In genomic region chr5:37945446-37945845, GRCh38 we compare ENCODE assay signal across 26 cellular contexts.
"Had no signal": no experiment of that assay in that cellular context is flagged by ENCODE, and none has a peak within 500 bp of the region (broad histone marks: within the 10 kb centered on the region; RNA-seq: fewer than 3 reads in every experiment).

No MANE protein-coding gene starts in this region.

- H3K36me3 ChIP-seq: stomach, suprapubic skin, thoracic aorta, thyroid gland, tibial artery, tibial nerve, transverse colon, upper lobe of left lung, upper lobe of right lung, uterus, vagina had no signal

- H3K9me3 ChIP-seq: stomach, suprapubic skin, testis, thoracic aorta, thyroid gland, tibial artery, tibial nerve, transverse colon, upper lobe of left lung, upper lobe of right lung, uterus, vagina had no signal

- ATAC-seq: stimulated activated effector memory CD8-positive, alpha-beta T cell treated with anti-CD3 and anti-CD28 coated beads, Interleukin-12 subunit alpha, Interleukin-12 subunit beta, amount 100 ng/mL, for 72 hours; stimulated activated memory B cell treated with anti-CD40 and anti-IgM and Interleukin-4, amounts not matched to agents 10 μg/mL and 1 μg/mL and 100 μg/mL, for 72 hours; stimulated activated naive B cell treated with anti-CD40 and anti-IgM and Interleukin-4, amounts not matched to agents 10 μg/mL and 1 μg/mL and 100 μg/mL, for 72 hours; stimulated activated naive CD8-positive, alpha-beta T cell treated with anti-CD3 and anti-CD28 coated beads, Interleukin-15, amount 100 ng/mL, for 72 hours; stimulated activated naive CD8-positive, alpha-beta T cell treated with anti-CD3 and anti-CD28 coated beads, Interleukin-15, Interleukin-2, amounts not matched to agents 100 U/mL and 50 U/mL, for 24 hours; upper lobe of right lung had no signal

- H3K4me3 ChIP-seq: stomach, suprapubic skin, testis, thoracic aorta, thyroid gland, tibial artery, tibial nerve, transverse colon, upper lobe of left lung, upper lobe of right lung, uterus, vagina had no signal

- H3K4me1 ChIP-seq: stomach, suprapubic skin, testis, thyroid gland, tibial artery, tibial nerve, transverse colon, upper lobe of left lung, upper lobe of right lung, uterus, vagina had no signal

- DNase-seq: stimulated activated CD4-positive, alpha-beta T cell treated with anti-CD3 and anti-CD28 coated beads, Interleukin-2, amount 100 ng/mL, for 48 hours; stimulated activated CD4-positive, alpha-beta T cell treated with anti-CD3 and anti-CD28 coated beads, Interleukin-4, amount 100 ng/mL, for 1 hour; stimulated activated CD4-positive, alpha-beta T cell treated with anti-CD3 and anti-CD28 coated beads, Interleukin-4, amount 100 ng/mL, for 24 hours; stimulated activated CD4-positive, alpha-beta T cell treated with anti-CD3 and anti-CD28 coated beads, Interleukin-4, amount 100 ng/mL, for 4 hours; stimulated activated CD8-positive, alpha-beta memory T cell treated with anti-CD3 and anti-CD28 coated beads, Interleukin-4, amount 100 ng/mL, for 48 hours; stimulated activated naive B cell treated with anti-CD40 and anti-IgM and Interleukin-4, amounts not matched to agents 10 μg/mL and 1 μg/mL and 100 μg/mL, for 72 hours; stimulated activated naive CD4-positive, alpha-beta T cell; stimulated activated naive CD4-positive, alpha-beta T cell treated with Interleukin-2 at 50 U/mL for 16 hours; stimulated activated naive CD8-positive, alpha-beta T cell treated with anti-CD3 and anti-CD28 coated beads, Interleukin-15, amount 100 ng/mL, for 72 hours; stimulated activated naive CD8-positive, alpha-beta T cell treated with anti-CD3 and anti-CD28 coated beads, Interleukin-15, Interleukin-2, amounts not matched to agents 100 U/mL and 50 U/mL, for 24 hours; stomach; substantia nigra; testis; thyroid gland; tibial artery; transverse colon; trophoblast cell; upper lobe of left lung; upper lobe of right lung; uterus had no signal

- H3K27ac ChIP-seq: stomach, suprapubic skin, testis, thoracic aorta, thyroid gland, tibial artery, tibial nerve, transverse colon, upper lobe of left lung, upper lobe of right lung, uterus, vagina had no signal

- H3K27me3 ChIP-seq: stomach, suprapubic skin, testis, thyroid gland, tibial artery, tibial nerve, transverse colon, upper lobe of left lung, upper lobe of right lung, uterus, vagina had no signal
